Comparison of ENCODE assay signal across 2 cellular contexts in the genomic region with DNA sequence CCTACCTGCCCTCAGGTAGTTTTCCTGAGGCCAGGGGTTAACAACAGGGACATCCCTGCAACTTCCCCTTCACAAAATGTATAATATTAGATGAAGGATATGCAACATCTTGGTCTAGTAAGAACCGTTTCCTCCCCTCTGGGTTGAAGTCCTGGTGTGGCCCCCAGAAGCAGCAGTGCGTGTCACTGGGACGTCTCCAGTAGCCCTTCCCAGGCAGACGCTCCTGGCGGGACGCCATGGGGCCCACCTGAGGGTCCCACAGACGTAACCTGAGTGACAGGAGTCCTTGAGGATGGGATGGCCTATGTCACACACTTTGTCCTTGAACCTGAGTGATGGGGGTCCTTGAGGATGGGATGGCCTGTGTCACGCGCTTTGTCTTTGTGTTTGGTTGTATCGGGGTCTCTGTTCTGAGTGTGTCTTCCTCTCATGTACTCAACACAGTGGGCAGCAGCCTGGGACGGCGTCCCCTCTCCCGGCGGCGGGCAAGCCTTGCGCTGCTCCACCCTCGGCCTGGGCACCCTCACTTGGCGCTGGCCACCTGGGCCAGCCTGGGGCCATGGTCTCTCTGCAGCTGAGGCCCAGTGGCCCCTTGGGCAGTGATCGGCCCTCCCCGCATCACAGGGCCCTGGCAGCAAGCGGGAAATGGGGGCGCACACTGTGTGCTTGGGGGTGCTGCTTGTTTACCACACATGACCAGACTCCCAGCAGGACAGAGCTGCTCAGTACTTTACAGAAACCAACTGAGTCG.
A peak's percentile ranks its signal among the peaks of the same experiment; 100 is the strongest.
TF ChIP-seq lines count a peak whose summit lies in the region.

No MANE protein-coding gene starts in this region.

TF ChIP-seq in GM12891, 5 proteins besides CTCF, POLR2A, EP300 and RAD21:
- TF ChIP-seq POLR2AphosphoS5 (IDR thresholded peaks at IDR 0.05; ENCODE audit: low read depth, low read length) = peak; percentile 40; the same call in 1 of the 2 replicates
- no peak for TF ChIP-seq SPI1 (IDR thresholded peaks at IDR 0.05; ENCODE audit: low read depth, low read length)

TF ChIP-seq in GM12878, 131 proteins besides CTCF, POLR2A, EP300 and RAD21 (continued from another document):
- TF ChIP-seq, protein P1, sequence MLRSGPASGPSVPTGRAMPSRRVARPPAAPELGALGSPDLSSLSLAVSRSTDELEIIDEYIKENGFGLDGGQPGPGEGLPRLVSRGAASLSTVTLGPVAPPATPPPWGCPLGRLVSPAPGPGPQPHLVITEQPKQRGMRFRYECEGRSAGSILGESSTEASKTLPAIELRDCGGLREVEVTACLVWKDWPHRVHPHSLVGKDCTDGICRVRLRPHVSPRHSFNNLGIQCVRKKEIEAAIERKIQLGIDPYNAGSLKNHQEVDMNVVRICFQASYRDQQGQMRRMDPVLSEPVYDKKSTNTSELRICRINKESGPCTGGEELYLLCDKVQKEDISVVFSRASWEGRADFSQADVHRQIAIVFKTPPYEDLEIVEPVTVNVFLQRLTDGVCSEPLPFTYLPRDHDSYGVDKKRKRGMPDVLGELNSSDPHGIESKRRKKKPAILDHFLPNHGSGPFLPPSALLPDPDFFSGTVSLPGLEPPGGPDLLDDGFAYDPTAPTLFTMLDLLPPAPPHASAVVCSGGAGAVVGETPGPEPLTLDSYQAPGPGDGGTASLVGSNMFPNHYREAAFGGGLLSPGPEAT (IDR thresholded peaks at IDR 0.05; ENCODE audit: low read depth) = no peak
- TF ChIP-seq CREM (IDR thresholded peaks at IDR 0.05; ENCODE audit: low read depth) (no peak), ZNF24 (IDR thresholded peaks at IDR 0.05) (no peak), POLR2AphosphoS5 (IDR thresholded peaks at IDR 0.05; ENCODE audit: low read length) (peak; percentile 47; the same call in 1 of the 2 replicates), NR2F1 (conservative IDR thresholded peaks at IDR 0.05) (no peak), POLR2AphosphoS2 (IDR thresholded peaks at IDR 0.05; ENCODE audit: low read depth, low read length) (peak; percentile 33)
